32 cellular contexts compared by ENCODE assay signal in the genomic region with DNA sequence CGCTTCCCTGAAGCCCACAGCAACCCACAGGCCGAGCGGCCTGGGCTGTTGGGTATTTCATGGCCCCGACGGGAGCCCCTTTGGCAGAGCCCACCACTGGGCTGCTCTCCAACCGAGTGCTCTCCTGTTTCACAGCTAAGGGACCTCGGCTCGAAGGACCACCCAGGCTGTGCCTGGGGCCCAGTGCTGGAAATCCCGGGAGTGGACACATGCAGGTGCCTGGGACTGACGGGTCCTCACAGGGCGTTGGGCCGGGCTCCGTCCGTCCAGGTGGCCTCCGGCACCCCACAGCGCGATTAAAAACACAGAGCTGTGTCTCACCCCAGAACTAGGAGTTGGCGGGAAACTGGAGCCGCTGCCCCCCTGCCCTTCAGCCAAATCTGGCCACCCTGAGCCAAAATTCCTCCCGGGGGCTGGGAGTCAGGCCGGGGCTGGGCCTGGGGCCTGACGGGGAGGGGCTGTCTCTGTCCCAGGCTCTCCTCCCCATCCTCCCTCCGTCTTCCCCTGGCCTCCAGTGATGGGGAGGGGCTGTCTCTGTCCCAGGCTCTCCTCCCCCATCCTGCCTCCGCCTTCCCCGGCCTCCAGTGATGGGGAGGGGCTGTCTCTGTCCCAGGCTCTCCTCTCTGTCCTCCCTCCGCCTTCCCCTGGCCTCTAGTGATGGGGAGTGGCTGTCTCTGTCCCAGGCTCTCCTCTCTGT. TPM values are rescaled to one million over a fixed set of nuclear protein-coding genes. Genes with fewer than 3 reads are reported as not detected.
A peak's percentile ranks its signal among the peaks of the same experiment; 100 is the strongest.
DNase-seq lines count a peak whose midpoint lies in the region; ATAC-seq and TF ChIP-seq lines count a peak whose summit lies in the region.
"Had no signal": no experiment of that assay in that cellular context is flagged by ENCODE, and none has a peak within 500 bp of the region (broad histone marks: within the 10 kb centered on the region; RNA-seq: fewer than 3 reads in every experiment).

No MANE protein-coding gene starts in this region.

- no peak for TF ChIP-seq CTCF in breast epithelium (IDR thresholded peaks at IDR 0.05)
- no peak for TF ChIP-seq CTCF in MCF 10A (IDR thresholded peaks at IDR 0.05; ENCODE audit: unreplicated experiment)
- TF ChIP-seq CTCF in body of pancreas (IDR thresholded peaks at IDR 0.05): no peak
- TF ChIP-seq CTCF in lower lobe of right lung (IDR thresholded peaks at IDR 0.05): no peak
- TF ChIP-seq CTCF in gastrocnemius medialis (IDR thresholded peaks at IDR 0.05 in 4 of 5, conservative IDR thresholded peaks at IDR 0.05 in 1 of 5): no peak

- peaks cover 15% of the 10 kb centered on the region for H3K4me1 Mint-ChIP-seq in MCF 10A (ENCODE audit: insufficient read depth, unreplicated experiment)
- peaks cover 2 to 14% (median 7%) of the 10 kb centered on the region in 3 donors for H3K4me1 Mint-ChIP-seq in CD8-positive, alpha-beta memory T cell
- H3K4me1 Mint-ChIP-seq: neural crest cell had no signal

- TF ChIP-seq POLR2A in breast epithelium (IDR thresholded peaks at IDR 0.05): no peak
- TF ChIP-seq POLR2A in body of pancreas (IDR thresholded peaks at IDR 0.05): no peak
- TF ChIP-seq POLR2A in gastrocnemius medialis (IDR thresholded peaks at IDR 0.05): no peak

- H3K4me3 ChIP-seq in breast epithelium (peak overlapping the region in 1 of 3 donors; percentile 11), body of pancreas (no peak overlapping the region), lower lobe of right lung (no peak overlapping the region), gastrocnemius medialis (no peak overlapping the region)
- H3K4me3 ChIP-seq in CD8-positive, alpha-beta memory T cell (ENCODE audit: low read length): no peak overlapping the region
- H3K4me3 ChIP-seq: K562, lung, MG63, mucosa of descending colon, tibial artery had no signal

- H3K36me3 ChIP-seq in breast epithelium: no peaks in the 10 kb centered on the region
- H3K36me3 ChIP-seq in body of pancreas (replicated peaks in 1 of 2; ENCODE audit: insufficient read depth in 1 of 2, low read depth in 2 of 2): no peaks in the 10 kb centered on the region
- H3K36me3 ChIP-seq in lower lobe of right lung: no peaks in the 10 kb centered on the region
- H3K36me3 ChIP-seq in gastrocnemius medialis: no peaks in the 10 kb centered on the region
- no peaks in the 10 kb centered on the region for H3K36me3 ChIP-seq in CD8-positive, alpha-beta memory T cell (ENCODE audit: insufficient read depth, low read length)
- H3K36me3 ChIP-seq: MG63 had no signal

- no peak overlapping the region for H3K27ac Mint-ChIP-seq in MCF 10A (ENCODE audit: low read depth, unreplicated experiment)
- no peak overlapping the region for H3K27ac Mint-ChIP-seq in CD8-positive, alpha-beta memory T cell
- H3K27ac Mint-ChIP-seq: activated T-cell treated with anti-CD3 and anti-CD28 coated beads, Interleukin-2, amount 50 U/mL, for 24 hours; stimulated activated naive CD8-positive, alpha-beta T cell treated with anti-CD3 and anti-CD28 coated beads, Interleukin-15, amount 100 ng/mL, for 72 hours had no signal

- H3K27me3 Mint-ChIP-seq in MCF 10A (ENCODE audit: insufficient read depth, unreplicated experiment): peaks cover 23% of the 10 kb centered on the region
- peaks cover 10 to 15% of the 10 kb centered on the region in 2 donors for H3K27me3 Mint-ChIP-seq in CD8-positive, alpha-beta memory T cell

- CTCF ChIA-PET in MCF 10A (lab: Yijun Ruan, JAX): interaction anchor here (0.6 to 1.9 kb wide), 3 partner anchors 9 to 165 kb away, joined by 3 to 7 read pairs (median 3); no protein-coding TSS in a partner anchor
- CTCF ChIA-PET in CD8-positive, alpha-beta memory T cell (lab: Charles Lee): no interaction called here

- no peak overlapping the region for H3K4me3 Mint-ChIP-seq in MCF 10A (ENCODE audit: unreplicated experiment)
- H3K4me3 Mint-ChIP-seq in CD8-positive, alpha-beta memory T cell: no peak overlapping the region
- H3K4me3 Mint-ChIP-seq: activated T-cell treated with anti-CD3 and anti-CD28 coated beads, Interleukin-2, amount 50 U/mL, for 24 hours; brain; neural crest cell; stimulated activated naive CD8-positive, alpha-beta T cell treated with anti-CD3 and anti-CD28 coated beads, Interleukin-15, amount 100 ng/mL, for 72 hours had no signal

- POLR2A ChIA-PET in MCF 10A (lab: Yijun Ruan, JAX): interaction anchor here (0.7 to 1.6 kb wide), 4 partner anchors 11 to 51 kb away, joined by 4 to 11 read pairs (median 5); a partner anchor contains a TSS
- POLR2A ChIA-PET in CD8-positive, alpha-beta memory T cell (lab: Charles Lee): no interaction called here

- BruUV-seq in MCF 10A (replicated peaks; lab: Mats Ljungman, UMichigan): no TSS peak

- H3K36me3 Mint-ChIP-seq in MCF 10A (ENCODE audit: insufficient read depth, unreplicated experiment): no peaks in the 10 kb centered on the region
- peaks cover 0 to 3% (median 0%) of the 10 kb centered on the region in 3 donors for H3K36me3 Mint-ChIP-seq in CD8-positive, alpha-beta memory T cell
- H3K36me3 Mint-ChIP-seq: brain had no signal

- no peaks in the 10 kb centered on the region for H3K9me3 ChIP-seq in breast epithelium
- no peaks in the 10 kb centered on the region for H3K9me3 ChIP-seq in body of pancreas
- H3K9me3 ChIP-seq in lower lobe of right lung: no peaks in the 10 kb centered on the region
- H3K9me3 ChIP-seq in gastrocnemius medialis: no peaks in the 10 kb centered on the region
- H3K9me3 ChIP-seq in CD8-positive, alpha-beta memory T cell (ENCODE audit: low read length): no peaks in the 10 kb centered on the region
- H3K9me3 ChIP-seq: MG63, mucosa of descending colon, SK-N-SH, tibial artery had no signal

- DNase-seq in breast epithelium (ENCODE audit: low spot score in 2 of 2) (no peak), MCF 10A (ENCODE audit: unreplicated experiment) (no peak), body of pancreas (no peak), lower lobe of right lung (peak; percentile 37), gastrocnemius medialis (no peak)
- DNase-seq in CD8-positive, alpha-beta memory T cell: no peak
- DNase-seq: activated CD4-positive, alpha-beta T cell treated with anti-CD3 and anti-CD28 coated beads for 4 hours; activated gamma-delta T cell; activated T-cell treated with anti-CD3 and anti-CD28 coated beads, Interleukin-2, amount 50 U/mL, for 24 hours; GOT3; islet precursor cell; NCI-H1105 treated with DMSO at 0.1 percent for 48 hours; NCI-H1930; NCI-H524 treated with DMSO at 0.1 percent for 48 hours; small intestine; stimulated activated CD8-positive, alpha-beta memory T cell treated with anti-CD3 and anti-CD28 coated beads, Interleukin-4, amount 100 ng/mL, for 48 hours; stimulated activated naive CD8-positive, alpha-beta T cell treated with anti-CD3 and anti-CD28 coated beads, Interleukin-15, amount 100 ng/mL, for 72 hours; T-helper 2 cell had no signal

- peak overlapping the region; percentile 30 to 61 for H3K27ac ChIP-seq in breast epithelium
- peak overlapping the region; percentile 46 to 91 (median 84) for H3K27ac ChIP-seq in body of pancreas
- H3K27ac ChIP-seq in lower lobe of right lung: no peak overlapping the region
- peak overlapping the region; percentile 32 to 48 (median 45) for H3K27ac ChIP-seq in gastrocnemius medialis
- no peak overlapping the region for H3K27ac ChIP-seq in CD8-positive, alpha-beta memory T cell (ENCODE audit: low read depth, low read length)

- H3K4me1 ChIP-seq in breast epithelium (peaks cover 0 to 16% of the 10 kb centered on the region in 2 donors), body of pancreas (peaks cover 35% of the 10 kb centered on the region), lower lobe of right lung (peaks cover 16% of the 10 kb centered on the region), gastrocnemius medialis (peaks cover 20 to 29% of the 10 kb centered on the region in 2 donors)
- H3K4me1 ChIP-seq in CD8-positive, alpha-beta memory T cell (ENCODE audit: insufficient read depth, low read length): no peaks in the 10 kb centered on the region

- in situ Hi-C loops in gastrocnemius medialis (cut with MboI; ENCODE audit: low sequenced_read_pairs in 4 of 4): no loop called here

- intact Hi-C loops in breast epithelium (cut with DNase I; ENCODE audit: low total_unique reads): no loop called here
- intact Hi-C loops in MCF 10A (cut with micrococcal nuclease): loop anchor here (10.0 kb wide), 1 partner anchor 169 kb away; no protein-coding TSS in a partner anchor
- intact Hi-C loops in body of pancreas (cut with DNase I): no loop called here
- intact Hi-C loops in lower lobe of right lung (cut with DNase I): no loop called here
- intact Hi-C loops in gastrocnemius medialis (cut with DNase I; ENCODE audit: low total_unique reads): no loop called here

- 65 to 69% methylated on average over 2 to 20 of the region's 26 CpGs for WGBS in body of pancreas, 2 donors

- no peak for ATAC-seq in body of pancreas
- no peak for ATAC-seq in lower lobe of right lung
- no peak for ATAC-seq in gastrocnemius medialis
- no peak for ATAC-seq in GM21360 (IDR thresholded peaks at IDR 0.05; ENCODE audit: unreplicated experiment)
- ATAC-seq in HG02840 (IDR thresholded peaks at IDR 0.05; ENCODE audit: low FRiP score, unreplicated experiment): no peak
- ATAC-seq: K562 had no signal

- H3K27me3 ChIP-seq in breast epithelium: peaks cover 0 to 29% of the 10 kb centered on the region in 2 donors
- no peaks in the 10 kb centered on the region for H3K27me3 ChIP-seq in body of pancreas
- peaks cover 47% of the 10 kb centered on the region for H3K27me3 ChIP-seq in lower lobe of right lung (ENCODE audit: low read depth)
- H3K27me3 ChIP-seq in gastrocnemius medialis: peaks cover 32 to 40% (median 35%) of the 10 kb centered on the region in 3 donors
- H3K27me3 ChIP-seq in CD8-positive, alpha-beta memory T cell (ENCODE audit: insufficient read depth, low read length, poor library complexity, severe bottlenecking): no peaks in the 10 kb centered on the region
- H3K27me3 ChIP-seq: MG63 had no signal

- H3K9me3 Mint-ChIP-seq in MCF 10A (ENCODE audit: unreplicated experiment): no peaks in the 10 kb centered on the region
- no peaks in the 10 kb centered on the region for H3K9me3 Mint-ChIP-seq in CD8-positive, alpha-beta memory T cell
- H3K9me3 Mint-ChIP-seq: activated T-cell treated with anti-CD3 and anti-CD28 coated beads, Interleukin-2, amount 50 U/mL, for 24 hours; brain; neural crest cell; stimulated activated naive CD8-positive, alpha-beta T cell treated with anti-CD3 and anti-CD28 coated beads, Interleukin-15, amount 100 ng/mL, for 72 hours had no signal

RNA-seq across cellular contexts. Expression of a gene that starts 14.1 kb away (rescaled TPM):
- total RNA-seq in breast epithelium (under 1 TPM in 1 of 3 donors, not detected in 2; 0.33 TPM), MCF 10A (2022) (not detected in 2 replicates), body of pancreas (not detected), lower lobe of right lung (not detected), gastrocnemius medialis (not detected)
- total RNA-seq in CD8-positive, alpha-beta memory T cell: not detected
- not detected for polyA plus RNA-seq in CD8-positive, alpha-beta memory T cell
- total RNA-seq: activated CD8-positive, alpha-beta memory T cell treated with anti-CD3 and anti-CD28 coated beads for 36 hours; chondrocyte; HT-29; mucosa of descending colon; neural crest cell; pulmonary artery endothelial cell had no signal
- polyA plus RNA-seq: K562, lung, SK-N-SH, small intestine had no signal

RNA-seq across cellular contexts. Expression of a gene that starts 26.7 kb away (rescaled TPM):
- total RNA-seq in breast epithelium (not detected), MCF 10A (2022) (not detected in 2 replicates), body of pancreas (not detected), lower lobe of right lung (not detected), gastrocnemius medialis (under 1 TPM in 1 of 4 donors, not detected in 3; 0.40 TPM)
- not detected for total RNA-seq in CD8-positive, alpha-beta memory T cell
- not detected for polyA plus RNA-seq in CD8-positive, alpha-beta memory T cell
- total RNA-seq: activated CD8-positive, alpha-beta memory T cell treated with anti-CD3 and anti-CD28 coated beads for 36 hours; chondrocyte; lung; mucosa of descending colon; pulmonary artery endothelial cell had no signal

RNA-seq across cellular contexts. Expression of a gene that starts 32.4 kb away (rescaled TPM):
- total RNA-seq in breast epithelium: 100 to 1,000 TPM in 1 of 3 donors, 10 to 100 TPM in 2; 48.2 to 157 (median 68.2) TPM
- 14.8 and 16.2 TPM in 2 replicates for total RNA-seq in MCF 10A (2022)
- total RNA-seq in body of pancreas: 100 to 1,000 TPM in 1 of 2 donors, 10 to 100 TPM in 1; 54.7 to 188 TPM
- 60.2 TPM for total RNA-seq in lower lobe of right lung
- 10 to 100 TPM; 15.5 to 35.1 (median 22.5) TPM for total RNA-seq in gastrocnemius medialis
- 10 to 100 TPM; 29.6 to 30.4 TPM for total RNA-seq in CD8-positive, alpha-beta memory T cell
- 10.6 TPM for polyA plus RNA-seq in CD8-positive, alpha-beta memory T cell

RNA-seq across cellular contexts. Expression of a gene that starts 32.7 kb away (rescaled TPM):
- total RNA-seq in breast epithelium (10 to 100 TPM; 26.3 to 32.8 (median 28.5) TPM), MCF 10A (2022) (16.5 and 21.1 TPM in 2 replicates), body of pancreas (10 to 100 TPM; 16.8 to 40.0 TPM), lower lobe of right lung (27.1 TPM), gastrocnemius medialis (10 to 100 TPM; 25.8 to 72.1 (median 27.7) TPM)
- total RNA-seq in CD8-positive, alpha-beta memory T cell: 10 to 100 TPM; 27.9 to 28.4 TPM
- 29.9 TPM for polyA plus RNA-seq in CD8-positive, alpha-beta memory T cell

RNA-seq across cellular contexts. Expression of a gene that starts 52.1 kb away (rescaled TPM):
- total RNA-seq in breast epithelium: 10 to 100 TPM; 11.5 to 23.9 (median 16.2) TPM
- 7.5 and 13.4 TPM in 2 replicates for total RNA-seq in MCF 10A (2022)
- total RNA-seq in body of pancreas: 1 to 10 TPM; 5.4 to 6.3 TPM
- total RNA-seq in lower lobe of right lung: 44.5 TPM
- total RNA-seq in gastrocnemius medialis: 1 to 10 TPM; 3.3 to 9.5 (median 5.6) TPM
- total RNA-seq in CD8-positive, alpha-beta memory T cell: 1 to 10 TPM in 1 of 2 experiments, under 1 TPM in 1; 0.49 to 1.1 TPM
- 1.9 TPM for polyA plus RNA-seq in CD8-positive, alpha-beta memory T cell
- total RNA-seq: neural crest cell had no signal

Comparison
In these comparisons a context has a peak if more than half of its experiments do, and no peak if none do; other contexts are left out.
1. H3K27ac ChIP-seq: peak in breast epithelium (2 of 2), body of pancreas (4 of 4) and gastrocnemius medialis (4 of 4); none in lower lobe of right lung (single experiment) and CD8-positive, alpha-beta memory T cell (single experiment).